Comparison of ENCODE assay signal across 26 cellular contexts in genomic region chr7:49645296-49645695, GRCh38.
DNase-seq lines count a peak whose midpoint lies in the region; ATAC-seq, FAIRE-seq and TF ChIP-seq lines count a peak whose summit lies in the region.
"Had no signal": no experiment of that assay in that cellular context is flagged by ENCODE, and none has a peak within 500 bp of the region (broad histone marks: within the 10 kb centered on the region; RNA-seq: fewer than 3 reads in every experiment).

No MANE protein-coding gene starts in this region.

- TF ChIP-seq CTCF in GM23338 (conservative IDR thresholded peaks at IDR 0.05; ENCODE audit: low read depth in 2 of 2) (no peak), OCI-LY7 (conservative IDR thresholded peaks at IDR 0.05; ENCODE audit: low read length) (no peak), H1 (IDR thresholded peaks at IDR 0.05; ENCODE audit: control extremely low read depth in 1 of 3, insufficient read depth in 1 of 3, low read depth in 1 of 3, low read length in 3 of 3) (no peak), HFFc6 (IDR thresholded peaks at IDR 0.05) (no peak)

- BruUV-seq in OCI-LY7 (replicated peaks; lab: Mats Ljungman, UMichigan): no TSS peak

- H2BK5ac ChIP-seq in H1 (ENCODE audit: low read depth, low read length): no peak overlapping the region

- H3K27ac Mint-ChIP-seq in GM23338: peak overlapping the region; percentile 13; the same call in 1 of the 2 replicates
- H3K27ac Mint-ChIP-seq in HFFc6: no peak overlapping the region
- H3K27ac Mint-ChIP-seq: CD14-positive monocyte; CD4-positive, alpha-beta memory T cell; CD4-positive, CD25-positive, alpha-beta regulatory T cell; CD8-positive, alpha-beta memory T cell had no signal

- H3K27me3 ChIP-seq in GM23338 (ENCODE audit: insufficient read depth) (no peaks in the 10 kb centered on the region), H1 (replicated peaks in 1 of 4; ENCODE audit: control insufficient read depth in 3 of 4, extremely low read depth in 1 of 4, insufficient read depth in 3 of 4, low read length in 3 of 4) (no peaks in the 10 kb centered on the region)
- H3K27me3 ChIP-seq: BE2C, BLaER1 had no signal

- POLR2A ChIA-PET in OCI-LY7 (lab: Charles Lee): interaction anchor here (2.1 kb wide), 1 partner anchor 23 kb away, joined by 8 read pairs; no protein-coding TSS in a partner anchor
- POLR2A ChIA-PET in H1 (lab: Charles Lee; ENCODE audit: partially characterized antibody): no interaction called here

- H4K20me1 ChIP-seq in GM23338 (replicated peaks; ENCODE audit: insufficient read depth) (no peaks in the 10 kb centered on the region), OCI-LY7 (ENCODE audit: insufficient read depth, low read length) (no peaks in the 10 kb centered on the region), H1 (replicated peaks in 1 of 2; ENCODE audit: control insufficient read depth in 1 of 2, insufficient read depth in 2 of 2, low read length in 2 of 2) (no peaks in the 10 kb centered on the region)
- H4K20me1 ChIP-seq: BLaER1 had no signal

- H4K8ac ChIP-seq in H1 (ENCODE audit: extremely low read depth, insufficient read depth, low read length): no peak overlapping the region

- intact Hi-C loops in OCI-LY7 (cut with micrococcal nuclease; ENCODE audit: unreplicated experiment): loop anchor here (10.0 kb wide), 1 partner anchor 640 kb away; no protein-coding TSS in a partner anchor

- ATAC-seq in GM23338: peak; percentile 72
- ATAC-seq: GM12878 had no signal

- 79% methylated on average over 3 of the region's 3 CpGs; no CpG with 5 or more reads in 1 of the 2 experiments for WGBS in H1 (ENCODE audit: extremely low coverage in 1 of 2, insufficient coverage in 1 of 2, insufficient read length in 1 of 2, insufficient replicate concordance in 2 of 2, low coverage in 1 of 2, low lambda C conversion rate in 2 of 2, missing lambda C conversion rate in 1 of 2), 2 experiments

- TF ChIP-seq RAD21 in H1 (IDR thresholded peaks at IDR 0.05 in 1 of 2, conservative IDR thresholded peaks at IDR 0.05 in 1 of 2; ENCODE audit: low read depth in 2 of 2, low read length in 2 of 2): no peak

- H3K14ac ChIP-seq in H1 (ENCODE audit: insufficient read length): no peak overlapping the region

- no peaks in the 10 kb centered on the region for H3F3A ChIP-seq in GM23338 (replicated peaks; ENCODE audit: low read depth)

- no peak overlapping the region for H3K18ac ChIP-seq in H1 (ENCODE audit: extremely low read depth, low read length)

- H2BK20ac ChIP-seq in H1 (ENCODE audit: low read length): no peak overlapping the region

- H3K9me3 ChIP-seq in OCI-LY7 (ENCODE audit: low read length) (no peaks in the 10 kb centered on the region), H1 (ENCODE audit: insufficient read depth in 2 of 2, low read depth in 1 of 2, low read length in 1 of 2) (peaks cover 10 to 17% of the 10 kb centered on the region in 2 experiments; a peak in 3 of 4 replicates)
- H3K9me3 ChIP-seq: BE2C, BLaER1 had no signal

- H4K5ac ChIP-seq in H1 (ENCODE audit: insufficient read length, low read depth, low read length): no peak overlapping the region

- H2AFZ ChIP-seq in GM23338 (peak overlapping the region; percentile 86), OCI-LY7 (ENCODE audit: low read length) (peak overlapping the region; percentile 21; the same call in 1 of the 2 replicates), H1 (ENCODE audit: low read length) (peak overlapping the region; percentile 77)

- FAIRE-seq in H1 (lab: Jason Lieb, UNC): no peak
- FAIRE-seq: A204.1, GM12878, GM12892, GM18507 had no signal

- no peak overlapping the region for H3K4ac ChIP-seq in H1 (replicated peaks; ENCODE audit: insufficient read length, low read depth, low read length)

- no peak overlapping the region for H3K4me2 ChIP-seq in GM23338
- no peak overlapping the region for H3K4me2 ChIP-seq in OCI-LY7 (ENCODE audit: low read length)
- no peak overlapping the region for H3K4me2 ChIP-seq in H1 (ENCODE audit: insufficient read depth in 1 of 2, low read depth in 2 of 2, low read length in 2 of 2)
- H3K4me2 ChIP-seq: BLaER1 had no signal

- no peak overlapping the region for H3K23ac ChIP-seq in H1 (ENCODE audit: insufficient read length)

- H4K91ac ChIP-seq in H1 (replicated peaks; ENCODE audit: insufficient read length, low read length): no peak overlapping the region

- H3K36me3 Mint-ChIP-seq in GM23338 (ENCODE audit: low read depth): peaks cover 22% of the 10 kb centered on the region
- no peaks in the 10 kb centered on the region for H3K36me3 Mint-ChIP-seq in HFFc6 (ENCODE audit: low read depth)
- H3K36me3 Mint-ChIP-seq: CD14-positive monocyte; CD4-positive, alpha-beta memory T cell; CD4-positive, CD25-positive, alpha-beta regulatory T cell; CD8-positive, alpha-beta memory T cell had no signal

- H3K4me1 ChIP-seq in GM23338 (ENCODE audit: insufficient read depth) (no peaks in the 10 kb centered on the region), OCI-LY7 (ENCODE audit: insufficient read depth, low read length, poor library complexity, severe bottlenecking) (peaks cover 7% of the 10 kb centered on the region), H1 (replicated peaks in 1 of 4; ENCODE audit: control insufficient read depth in 3 of 4, insufficient read depth in 4 of 4, low read length in 3 of 4) (peaks cover 0 to 11% (median 4%) of the 10 kb centered on the region in 4 experiments; a peak in 2 of 7 replicates)
- H3K4me1 ChIP-seq: BE2C, BLaER1 had no signal

- no peak overlapping the region for H3K4me3 Mint-ChIP-seq in GM23338
- no peak overlapping the region for H3K4me3 Mint-ChIP-seq in HFFc6
- H3K4me3 Mint-ChIP-seq: CD14-positive monocyte; CD4-positive, alpha-beta memory T cell; CD4-positive, CD25-positive, alpha-beta regulatory T cell; CD8-positive, alpha-beta memory T cell had no signal

- H3K27me3 Mint-ChIP-seq in GM23338 (ENCODE audit: insufficient read depth, low read depth, poor library complexity) (no peaks in the 10 kb centered on the region), HFFc6 (ENCODE audit: insufficient read depth) (no peaks in the 10 kb centered on the region)
- H3K27me3 Mint-ChIP-seq: CD4-positive, alpha-beta memory T cell; CD4-positive, CD25-positive, alpha-beta regulatory T cell had no signal

- no peak overlapping the region for H3K9ac ChIP-seq in H1 (replicated peaks in 1 of 4; ENCODE audit: extremely low read depth in 1 of 4, low read depth in 3 of 4, low read length in 3 of 4)
- H3K9ac ChIP-seq: BLaER1 had no signal

- H3K4me3 ChIP-seq in GM23338 (no peak overlapping the region), OCI-LY7 (ENCODE audit: low read depth, low read length, poor library complexity, severe bottlenecking) (no peak overlapping the region), H1 (ENCODE audit: extremely low read depth in 1 of 4, insufficient read depth in 2 of 4, low read depth in 3 of 4, low read length in 4 of 4) (no peak overlapping the region)
- H3K4me3 ChIP-seq: BLaER1, GM12878 had no signal

- peaks cover 25% of the 10 kb centered on the region for H3K9me3 Mint-ChIP-seq in GM23338
- H3K9me3 Mint-ChIP-seq in HFFc6: peaks cover 61% of the 10 kb centered on the region

- no peak overlapping the region for H2BK120ac ChIP-seq in H1 (replicated peaks; ENCODE audit: low read depth, low read length)

- no peak for TF ChIP-seq EP300 in H1 (IDR thresholded peaks at IDR 0.05; ENCODE audit: borderline replicate concordance in 1 of 2, low read depth in 2 of 2, low read length in 2 of 2)

- DNase-seq in GM23338 (ENCODE audit: low spot score) (no peak), OCI-LY7 (ENCODE audit: low spot score) (no peak), H1 (ENCODE audit: low read depth in 1 of 2, low spot score in 2 of 2) (no peak), NCI-H2107 (lab: John Stamatoyannopoulos, UW) (no peak), HFFc6 (no peak), iPS-NIHi7 (ENCODE audit: extremely low spot score) (no peak)
- DNase-seq: 8988T; ACHN; BE2C; C1 segment of cervical spinal cord; CD4-positive, alpha-beta memory T cell; CD4-positive, CD25-positive, alpha-beta regulatory T cell; CD8-positive, alpha-beta memory T cell; COR-L47; DMS 273 treated with DMSO at 0.1 percent for 48 hours; DMS153; DMS79; DND-41; EL; GDM1 had no signal

- H3K23me2 ChIP-seq in H1 (ENCODE audit: low read depth, low read length): no peaks in the 10 kb centered on the region

- H3K4me1 Mint-ChIP-seq in GM23338: peaks cover 20% of the 10 kb centered on the region
- H3K4me1 Mint-ChIP-seq in HFFc6 (ENCODE audit: low read depth): no peaks in the 10 kb centered on the region
- H3K4me1 Mint-ChIP-seq: CD14-positive monocyte; CD4-positive, alpha-beta memory T cell; CD4-positive, CD25-positive, alpha-beta regulatory T cell; CD8-positive, alpha-beta memory T cell had no signal

- no peak overlapping the region for H2BK12ac ChIP-seq in H1 (ENCODE audit: low read depth, low read length)

- no peaks in the 10 kb centered on the region for H3K79me1 ChIP-seq in H1 (ENCODE audit: low read depth, low read length)

- H2BK15ac ChIP-seq in H1 (ENCODE audit: low read length): no peak overlapping the region

- H3K79me2 ChIP-seq in GM23338 (replicated peaks; ENCODE audit: insufficient read depth) (no peaks in the 10 kb centered on the region), OCI-LY7 (ENCODE audit: insufficient read depth, low read depth, low read length) (no peaks in the 10 kb centered on the region), H1 (ENCODE audit: control insufficient read depth in 1 of 2, insufficient read depth in 2 of 2, low read length in 2 of 2) (no peaks in the 10 kb centered on the region)

- H3K36me3 ChIP-seq in GM23338 (ENCODE audit: insufficient read depth) (no peaks in the 10 kb centered on the region), OCI-LY7 (ENCODE audit: insufficient read depth, low read length) (no peaks in the 10 kb centered on the region), H1 (ENCODE audit: control insufficient read depth in 2 of 4, insufficient read depth in 4 of 4, low read length in 3 of 4) (0 out of 8 replicates have a peak, but pooled peaks cover 0 to 3% (median 0%) of the 10 kb centered on the region in 4 experiments)
- H3K36me3 ChIP-seq: BE2C, BLaER1 had no signal

- H3K56ac ChIP-seq in H1 (replicated peaks; ENCODE audit: insufficient read length, low read depth, low read length): no peak overlapping the region

- H3K9me2 ChIP-seq in GM23338 (ENCODE audit: insufficient read depth): 0 out of 2 replicates have a peak, but pooled peaks cover 4% of the 10 kb centered on the region
- no peaks in the 10 kb centered on the region for H3K9me2 ChIP-seq in OCI-LY7 (ENCODE audit: insufficient read depth, low read length)

- no peak overlapping the region for H3K27ac ChIP-seq in GM23338 (ENCODE audit: low read depth)
- H3K27ac ChIP-seq in OCI-LY7 (ENCODE audit: low read depth, low read length, poor library complexity, severe bottlenecking): no peak overlapping the region
- no peak overlapping the region for H3K27ac ChIP-seq in H1 (ENCODE audit: low read depth, low read length)
- H3K27ac ChIP-seq: BLaER1 had no signal

- CTCF ChIA-PET in OCI-LY7 (lab: Charles Lee; ENCODE audit: unreplicated experiment) (no interaction called here), H1 (lab: Charles Lee; ENCODE audit: partially characterized antibody) (interaction anchor here (1.1 to 1.2 kb wide), 2 partner anchors 9 to 146 kb away, joined by 4 read pairs; no protein-coding TSS in a partner anchor)

- H2AK5ac ChIP-seq in H1 (ENCODE audit: low read depth, low read length): no peak overlapping the region

- no peak for TF ChIP-seq POLR2A in H1 (IDR thresholded peaks at IDR 0.05; ENCODE audit: control extremely low read depth in 1 of 2, low read depth in 2 of 2, low read length in 2 of 2)

TF ChIP-seq in H1, 55 proteins besides CTCF, POLR2A, EP300 and RAD21 (continues in another document):
- peak; percentile 60; the same call in 1 of the 2 replicates for TF ChIP-seq YY1 (IDR thresholded peaks at IDR 0.05; ENCODE audit: low read depth, low read length)

Comparison
In these comparisons a context has a peak if more than half of its experiments do, and no peak if none do; other contexts are left out.
1. H2AFZ ChIP-seq: peak in every context shown above with its lines; median percentile 86 in GM23338; 77 in H1; 21 in OCI-LY7.